Comparison of ENCODE assay signal across 2 cellular contexts in genomic region chr13:35957174-35957867, GRCh38.
TF ChIP-seq lines count a peak whose summit lies in the region.

No MANE protein-coding gene starts in this region.

TF ChIP-seq in SK-N-SH, 30 proteins besides CTCF, POLR2A, EP300 and RAD21 (continued from another document):
- 0 out of 2 replicates have a peak, but pooled peaks have one; percentile 12 for TF ChIP-seq JUND (IDR thresholded peaks at IDR 0.05)
- TF ChIP-seq PBX3 (IDR thresholded peaks at IDR 0.05) = 0 out of 2 replicates have a peak, but pooled peaks have one; percentile 27

TF ChIP-seq in SK-N-SH treated with all-trans-retinoic acid at 6 μM for 48 hours, 23 proteins besides CTCF, POLR2A, EP300 and RAD21:
- no peak for TF ChIP-seq TSHZ2 (CRISPR knock-in tag; IDR thresholded peaks at IDR 0.05)
- TF ChIP-seq ZFP30 (CRISPR knock-in tag; IDR thresholded peaks at IDR 0.05) = no peak
- no peak for TF ChIP-seq ZFP3 (CRISPR knock-in tag; IDR thresholded peaks at IDR 0.05)
TF ChIP-seq in SK-N-SH treated with all-trans-retinoic acid at 6 μM for 48 hours: peak in this region for 0.
